1 cellular context compared by ENCODE assay signal in the genomic region with DNA sequence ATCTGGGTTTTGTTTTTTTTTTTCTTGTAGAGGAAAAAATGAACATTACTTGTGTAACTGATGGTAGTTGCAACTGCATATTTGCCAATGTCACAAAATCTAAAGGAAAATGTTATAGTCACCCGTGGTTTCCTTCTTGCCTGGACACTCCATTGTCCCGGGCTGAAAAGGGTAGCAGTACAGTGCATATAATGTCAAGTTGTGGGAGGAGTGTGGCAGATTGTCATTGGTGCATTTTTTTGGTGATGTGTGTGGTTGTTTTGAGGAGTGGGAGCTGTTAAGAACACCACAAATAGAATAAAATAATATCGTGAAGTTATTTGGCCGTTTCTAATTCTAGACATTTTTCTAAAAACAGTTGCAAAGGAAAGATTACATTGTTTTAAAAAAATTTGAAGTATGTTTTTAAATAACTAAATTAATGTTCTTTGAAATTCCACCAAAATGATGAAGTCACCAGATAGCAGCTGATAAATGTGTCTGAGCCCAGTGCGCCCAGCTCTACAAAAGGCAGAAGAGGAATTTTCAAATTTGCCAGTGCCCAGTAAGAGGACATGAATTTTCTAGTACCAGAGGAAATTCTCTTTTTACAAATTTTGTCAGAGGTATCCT.
TF ChIP-seq lines count a peak whose summit lies in the region.

No MANE protein-coding gene starts in this region.

TF ChIP-seq in SK-N-SH, 30 proteins besides CTCF, POLR2A, EP300 and RAD21 (continued from another document):
- TF ChIP-seq, protein P1, sequence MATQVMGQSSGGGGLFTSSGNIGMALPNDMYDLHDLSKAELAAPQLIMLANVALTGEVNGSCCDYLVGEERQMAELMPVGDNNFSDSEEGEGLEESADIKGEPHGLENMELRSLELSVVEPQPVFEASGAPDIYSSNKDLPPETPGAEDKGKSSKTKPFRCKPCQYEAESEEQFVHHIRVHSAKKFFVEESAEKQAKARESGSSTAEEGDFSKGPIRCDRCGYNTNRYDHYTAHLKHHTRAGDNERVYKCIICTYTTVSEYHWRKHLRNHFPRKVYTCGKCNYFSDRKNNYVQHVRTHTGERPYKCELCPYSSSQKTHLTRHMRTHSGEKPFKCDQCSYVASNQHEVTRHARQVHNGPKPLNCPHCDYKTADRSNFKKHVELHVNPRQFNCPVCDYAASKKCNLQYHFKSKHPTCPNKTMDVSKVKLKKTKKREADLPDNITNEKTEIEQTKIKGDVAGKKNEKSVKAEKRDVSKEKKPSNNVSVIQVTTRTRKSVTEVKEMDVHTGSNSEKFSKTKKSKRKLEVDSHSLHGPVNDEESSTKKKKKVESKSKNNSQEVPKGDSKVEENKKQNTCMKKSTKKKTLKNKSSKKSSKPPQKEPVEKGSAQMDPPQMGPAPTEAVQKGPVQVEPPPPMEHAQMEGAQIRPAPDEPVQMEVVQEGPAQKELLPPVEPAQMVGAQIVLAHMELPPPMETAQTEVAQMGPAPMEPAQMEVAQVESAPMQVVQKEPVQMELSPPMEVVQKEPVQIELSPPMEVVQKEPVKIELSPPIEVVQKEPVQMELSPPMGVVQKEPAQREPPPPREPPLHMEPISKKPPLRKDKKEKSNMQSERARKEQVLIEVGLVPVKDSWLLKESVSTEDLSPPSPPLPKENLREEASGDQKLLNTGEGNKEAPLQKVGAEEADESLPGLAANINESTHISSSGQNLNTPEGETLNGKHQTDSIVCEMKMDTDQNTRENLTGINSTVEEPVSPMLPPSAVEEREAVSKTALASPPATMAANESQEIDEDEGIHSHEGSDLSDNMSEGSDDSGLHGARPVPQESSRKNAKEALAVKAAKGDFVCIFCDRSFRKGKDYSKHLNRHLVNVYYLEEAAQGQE (IDR thresholded peaks at IDR 0.05; ENCODE audit: low read depth, low read length): no peak
- no peak for TF ChIP-seq RXRA (IDR thresholded peaks at IDR 0.05; ENCODE audit: borderline replicate concordance, low read depth)
- TF ChIP-seq, protein P2, sequence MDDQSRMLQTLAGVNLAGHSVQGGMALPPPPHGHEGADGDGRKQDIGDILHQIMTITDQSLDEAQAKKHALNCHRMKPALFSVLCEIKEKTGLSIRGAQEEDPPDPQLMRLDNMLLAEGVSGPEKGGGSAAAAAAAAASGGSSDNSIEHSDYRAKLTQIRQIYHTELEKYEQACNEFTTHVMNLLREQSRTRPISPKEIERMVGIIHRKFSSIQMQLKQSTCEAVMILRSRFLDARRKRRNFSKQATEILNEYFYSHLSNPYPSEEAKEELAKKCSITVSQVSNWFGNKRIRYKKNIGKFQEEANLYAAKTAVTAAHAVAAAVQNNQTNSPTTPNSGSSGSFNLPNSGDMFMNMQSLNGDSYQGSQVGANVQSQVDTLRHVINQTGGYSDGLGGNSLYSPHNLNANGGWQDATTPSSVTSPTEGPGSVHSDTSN (IDR thresholded peaks at IDR 0.05): peak; percentile 70
- 0 out of 2 replicates have a peak, but pooled peaks have one; percentile 10 for TF ChIP-seq MXI1 (IDR thresholded peaks at IDR 0.05; ENCODE audit: low read depth, low read length)
- TF ChIP-seq FOXJ3 (CRISPR knock-in tag; IDR thresholded peaks at IDR 0.05): no peak
